In genomic region chr4:140049024-140049923, GRCh38 we compare ENCODE assay signal across 8 cellular contexts.
DNase-seq lines count a peak whose midpoint lies in the region; ATAC-seq, FAIRE-seq and TF ChIP-seq lines count a peak whose summit lies in the region.

No MANE protein-coding gene starts in this region.

- no peak overlapping the region for H3K23ac ChIP-seq in H1 (ENCODE audit: insufficient read length)

- H3K9me3 ChIP-seq in CD8-positive, alpha-beta T cell (ENCODE audit: low read length) = no peaks in the 10 kb centered on the region
- H3K9me3 ChIP-seq in H1 (ENCODE audit: insufficient read depth in 2 of 2, low read depth in 1 of 2, low read length in 1 of 2) = no peaks in the 10 kb centered on the region

- peak; percentile 30 to 36 for TF ChIP-seq RAD21 in H1 (IDR thresholded peaks at IDR 0.05 in 1 of 2, conservative IDR thresholded peaks at IDR 0.05 in 1 of 2; ENCODE audit: low read depth in 2 of 2, low read length in 2 of 2)

- peak overlapping the region; percentile 66 for H3K18ac ChIP-seq in H1 (ENCODE audit: extremely low read depth, low read length)

- H3K14ac ChIP-seq in H1 (ENCODE audit: insufficient read length) = no peak overlapping the region

- H3K27me3 Mint-ChIP-seq in CD8-positive, alpha-beta T cell (ENCODE audit: low read depth) = no peaks in the 10 kb centered on the region
- peaks cover 32% of the 10 kb centered on the region for H3K27me3 Mint-ChIP-seq in activated CD4-positive, alpha-beta memory T cell treated with anti-CD3 and anti-CD28 coated beads for 36 hours

- H3K27me3 ChIP-seq in CD8-positive, alpha-beta T cell (ENCODE audit: insufficient read depth, low read length) = no peaks in the 10 kb centered on the region
- no peaks in the 10 kb centered on the region for H3K27me3 ChIP-seq in H1 (replicated peaks in 1 of 4; ENCODE audit: control insufficient read depth in 3 of 4, extremely low read depth in 1 of 4, insufficient read depth in 3 of 4, low read length in 3 of 4)

- no peak for TF ChIP-seq CTCF in CD8-positive, alpha-beta T cell (IDR thresholded peaks at IDR 0.05)
- TF ChIP-seq CTCF in H1 (IDR thresholded peaks at IDR 0.05; ENCODE audit: control extremely low read depth in 1 of 3, insufficient read depth in 1 of 3, low read depth in 1 of 3, low read length in 3 of 3) = peak in 2 of 3 experiments; percentile 15 to 22; a peak in 2 of 4 replicates

- DNase-seq in CD8-positive, alpha-beta T cell = peak; percentile 8 to 71 (median 56)
- DNase-seq in NCI-H345 treated with DMSO at 0.1 percent for 48 hours (lab: John Stamatoyannopoulos, UW; ENCODE audit: unreplicated experiment) = peak; percentile 84
- DNase-seq in activated CD4-positive, alpha-beta memory T cell treated with anti-CD3 and anti-CD28 coated beads for 36 hours = peak; percentile 62
- peak in 1 of 2 experiments; percentile 55 for DNase-seq in H1 (ENCODE audit: low read depth in 1 of 2, low spot score in 2 of 2)
- DNase-seq in lung microvascular endothelial cell (ENCODE audit: low read depth in 2 of 2) = peak; percentile 84 to 85
- DNase-seq in stimulated activated effector memory CD8-positive, alpha-beta T cell treated with anti-CD3 and anti-CD28 coated beads, Interleukin-12 subunit alpha, Interleukin-12 subunit beta, amount 100 ng/mL, for 72 hours (ENCODE audit: low spot score in 2 of 2) = no peak

- H3K79me2 ChIP-seq in H1 (ENCODE audit: control insufficient read depth in 1 of 2, insufficient read depth in 2 of 2, low read length in 2 of 2) = no peaks in the 10 kb centered on the region

- peak overlapping the region; percentile 87 for H3K27ac Mint-ChIP-seq in CD8-positive, alpha-beta T cell
- no peak overlapping the region for H3K27ac Mint-ChIP-seq in activated CD4-positive, alpha-beta memory T cell treated with anti-CD3 and anti-CD28 coated beads for 36 hours
- H3K27ac Mint-ChIP-seq in stimulated activated effector memory CD8-positive, alpha-beta T cell treated with anti-CD3 and anti-CD28 coated beads, Interleukin-12 subunit alpha, Interleukin-12 subunit beta, amount 100 ng/mL, for 72 hours = peak overlapping the region; percentile 33

- no peaks in the 10 kb centered on the region for H3K9me3 Mint-ChIP-seq in CD8-positive, alpha-beta T cell
- no peaks in the 10 kb centered on the region for H3K9me3 Mint-ChIP-seq in activated CD4-positive, alpha-beta memory T cell treated with anti-CD3 and anti-CD28 coated beads for 36 hours
- H3K9me3 Mint-ChIP-seq in stimulated activated effector memory CD8-positive, alpha-beta T cell treated with anti-CD3 and anti-CD28 coated beads, Interleukin-12 subunit alpha, Interleukin-12 subunit beta, amount 100 ng/mL, for 72 hours = no peaks in the 10 kb centered on the region

- TF ChIP-seq EP300 in H1 (IDR thresholded peaks at IDR 0.05; ENCODE audit: borderline replicate concordance in 1 of 2, low read depth in 2 of 2, low read length in 2 of 2) = no peak

- H3K4ac ChIP-seq in H1 (replicated peaks; ENCODE audit: insufficient read length, low read depth, low read length) = no peak overlapping the region

- peak; percentile 95 for ATAC-seq in CD8-positive, alpha-beta T cell
- ATAC-seq in HG02759 (IDR thresholded peaks at IDR 0.05; ENCODE audit: unreplicated experiment) (peak; percentile 53), GM19351 (IDR thresholded peaks at IDR 0.05; ENCODE audit: unreplicated experiment) (no peak)
- ATAC-seq in stimulated activated effector memory CD8-positive, alpha-beta T cell treated with anti-CD3 and anti-CD28 coated beads, Interleukin-12 subunit alpha, Interleukin-12 subunit beta, amount 100 ng/mL, for 72 hours = peak; percentile 92

- CTCF ChIA-PET in CD8-positive, alpha-beta T cell (lab: Charles Lee) = interaction anchor here (0.7 to 1.3 kb wide), 6 partner anchors 16 to 204 kb away, joined by 3 to 5 read pairs (median 4); no protein-coding TSS in a partner anchor
- CTCF ChIA-PET in activated CD4-positive, alpha-beta memory T cell treated with anti-CD3 and anti-CD28 coated beads for 36 hours (lab: Charles Lee) = interaction anchor here (0.8 to 1.9 kb wide), 7 partner anchors 21 to 204 kb away, joined by 3 to 7 read pairs (median 3); no protein-coding TSS in a partner anchor
- CTCF ChIA-PET in H1 (lab: Charles Lee; ENCODE audit: partially characterized antibody) = interaction anchor here (0.5 to 4.6 kb wide), 40 partner anchors 8 to 392 kb away, joined by 3 to 42 read pairs (median 3); partner anchors contain the start of gene MGST2

- peak overlapping the region; percentile 6 for H2BK120ac ChIP-seq in H1 (replicated peaks; ENCODE audit: low read depth, low read length)

- H3K4me3 Mint-ChIP-seq in CD8-positive, alpha-beta T cell = peak overlapping the region; percentile 81
- peak overlapping the region; percentile 57 for H3K4me3 Mint-ChIP-seq in activated CD4-positive, alpha-beta memory T cell treated with anti-CD3 and anti-CD28 coated beads for 36 hours
- H3K4me3 Mint-ChIP-seq in stimulated activated effector memory CD8-positive, alpha-beta T cell treated with anti-CD3 and anti-CD28 coated beads, Interleukin-12 subunit alpha, Interleukin-12 subunit beta, amount 100 ng/mL, for 72 hours = peak overlapping the region; percentile 70

- H4K20me1 ChIP-seq in H1 (replicated peaks in 1 of 2; ENCODE audit: control insufficient read depth in 1 of 2, insufficient read depth in 2 of 2, low read length in 2 of 2) = no peaks in the 10 kb centered on the region

- peak overlapping the region; percentile 55 for H3K27ac ChIP-seq in CD8-positive, alpha-beta T cell (ENCODE audit: low read depth, low read length)
- peak overlapping the region; percentile 40; the same call in 1 of the 2 replicates for H3K27ac ChIP-seq in H1 (ENCODE audit: low read depth, low read length)

- no peaks in the 10 kb centered on the region for H3K79me1 ChIP-seq in H1 (ENCODE audit: low read depth, low read length)

- intact Hi-C loops in CD8-positive, alpha-beta T cell (cut with DNase I, micrococcal nuclease) = loop anchor here in 1 of 2 experiments (1.0 to 2.0 kb wide), 6 partner anchors 23 to 204 kb away; no protein-coding TSS in a partner anchor
- intact Hi-C loops in activated CD4-positive, alpha-beta memory T cell treated with anti-CD3 and anti-CD28 coated beads for 36 hours (cut with micrococcal nuclease) = loop anchor here (2.0 kb wide), 2 partner anchors 22 to 102 kb away; no protein-coding TSS in a partner anchor

- H3K4me1 Mint-ChIP-seq in CD8-positive, alpha-beta T cell (ENCODE audit: low read depth) = peaks cover 49% of the 10 kb centered on the region
- peaks cover 24% of the 10 kb centered on the region for H3K4me1 Mint-ChIP-seq in activated CD4-positive, alpha-beta memory T cell treated with anti-CD3 and anti-CD28 coated beads for 36 hours (ENCODE audit: low read depth)
- peaks cover 27% of the 10 kb centered on the region for H3K4me1 Mint-ChIP-seq in stimulated activated effector memory CD8-positive, alpha-beta T cell treated with anti-CD3 and anti-CD28 coated beads, Interleukin-12 subunit alpha, Interleukin-12 subunit beta, amount 100 ng/mL, for 72 hours

- 13% methylated on average over 14 of the region's 14 CpGs; no CpG with 5 or more reads in 1 of the 2 experiments for WGBS in H1 (ENCODE audit: extremely low coverage in 1 of 2, insufficient coverage in 1 of 2, insufficient read length in 1 of 2, insufficient replicate concordance in 2 of 2, low coverage in 1 of 2, low lambda C conversion rate in 2 of 2, missing lambda C conversion rate in 1 of 2), 2 experiments

- H4K91ac ChIP-seq in H1 (replicated peaks; ENCODE audit: insufficient read length, low read length) = peak overlapping the region; percentile 4

- H2BK5ac ChIP-seq in H1 (ENCODE audit: low read depth, low read length) = peak overlapping the region; percentile 79

- FAIRE-seq in H1 (lab: Jason Lieb, UNC) = peak; percentile 58

- peak overlapping the region; percentile 55 for H3K4me3 ChIP-seq in CD8-positive, alpha-beta T cell (ENCODE audit: low read depth, low read length)
- H3K4me3 ChIP-seq in H1 (ENCODE audit: extremely low read depth in 1 of 4, insufficient read depth in 2 of 4, low read depth in 3 of 4, low read length in 4 of 4) = peak overlapping the region; percentile 12 to 45 (median 23); a peak in 7 of 8 replicates

- H2BK20ac ChIP-seq in H1 (ENCODE audit: low read length) = peak overlapping the region; percentile 91

- peak overlapping the region in 3 of 4 experiments; percentile 45 to 52 (median 47); a peak in 5 of 7 replicates for H3K9ac ChIP-seq in H1 (replicated peaks in 1 of 4; ENCODE audit: extremely low read depth in 1 of 4, low read depth in 3 of 4, low read length in 3 of 4)

- H3K4me2 ChIP-seq in H1 (ENCODE audit: insufficient read depth in 1 of 2, low read depth in 2 of 2, low read length in 2 of 2) = peak overlapping the region; percentile 53 to 62

- H2AFZ ChIP-seq in H1 (ENCODE audit: low read length) = peak overlapping the region; percentile 15; the same call in 1 of the 2 replicates

- no peak overlapping the region for H4K8ac ChIP-seq in H1 (ENCODE audit: extremely low read depth, insufficient read depth, low read length)

- no peak overlapping the region for H2BK15ac ChIP-seq in H1 (ENCODE audit: low read length)

- H3K23me2 ChIP-seq in H1 (ENCODE audit: low read depth, low read length) = no peaks in the 10 kb centered on the region; the same call in 1 of the 2 replicates

- no peak overlapping the region for H2AK5ac ChIP-seq in H1 (ENCODE audit: low read depth, low read length)

- peak overlapping the region; percentile 1 for H3K56ac ChIP-seq in H1 (replicated peaks; ENCODE audit: insufficient read length, low read depth, low read length)

- no peaks in the 10 kb centered on the region for H3K36me3 ChIP-seq in CD8-positive, alpha-beta T cell (ENCODE audit: insufficient read depth, low read length)
- H3K36me3 ChIP-seq in H1 (ENCODE audit: control insufficient read depth in 2 of 4, insufficient read depth in 4 of 4, low read length in 3 of 4) = no peaks in the 10 kb centered on the region

- H3K4me1 ChIP-seq in CD8-positive, alpha-beta T cell (ENCODE audit: insufficient read depth, low read length) = peaks cover 35% of the 10 kb centered on the region
- peaks cover 11 to 37% (median 12%) of the 10 kb centered on the region in 4 experiments for H3K4me1 ChIP-seq in H1 (replicated peaks in 1 of 4; ENCODE audit: control insufficient read depth in 3 of 4, insufficient read depth in 4 of 4, low read length in 3 of 4)

- H4K5ac ChIP-seq in H1 (ENCODE audit: insufficient read length, low read depth, low read length) = peak overlapping the region; percentile 20

- no peaks in the 10 kb centered on the region for H3K36me3 Mint-ChIP-seq in CD8-positive, alpha-beta T cell
- H3K36me3 Mint-ChIP-seq in activated CD4-positive, alpha-beta memory T cell treated with anti-CD3 and anti-CD28 coated beads for 36 hours = no peaks in the 10 kb centered on the region
- no peaks in the 10 kb centered on the region for H3K36me3 Mint-ChIP-seq in stimulated activated effector memory CD8-positive, alpha-beta T cell treated with anti-CD3 and anti-CD28 coated beads, Interleukin-12 subunit alpha, Interleukin-12 subunit beta, amount 100 ng/mL, for 72 hours

- TF ChIP-seq POLR2A in H1 (IDR thresholded peaks at IDR 0.05; ENCODE audit: control extremely low read depth in 1 of 2, low read depth in 2 of 2, low read length in 2 of 2) = peak in 1 of 2 experiments; percentile 26; a peak in 1 of 3 replicates

- POLR2A ChIA-PET in CD8-positive, alpha-beta T cell (lab: Charles Lee) = interaction anchor here (0.9 to 1.5 kb wide), 3 partner anchors 23 to 103 kb away, joined by 3 to 9 read pairs (median 4); partner anchors contain the start of gene MAML3
- POLR2A ChIA-PET in activated CD4-positive, alpha-beta memory T cell treated with anti-CD3 and anti-CD28 coated beads for 36 hours (lab: Charles Lee) = no interaction called here
- POLR2A ChIA-PET in H1 (lab: Charles Lee; ENCODE audit: partially characterized antibody) = interaction anchor here (0.7 to 4.0 kb wide), 11 partner anchors 16 to 200 kb away, joined by 3 to 17 read pairs (median 4); no protein-coding TSS in a partner anchor

- peak overlapping the region; percentile 32; the same call in 1 of the 2 replicates for H2BK12ac ChIP-seq in H1 (ENCODE audit: low read depth, low read length)

Comparison
In these comparisons a context has a peak if more than half of its experiments do, and no peak if none do; other contexts are left out.
1. DNase-seq: peak in CD8-positive, alpha-beta T cell (7 of 7), NCI-H345 treated with DMSO at 0.1 percent for 48 hours (single experiment), activated CD4-positive, alpha-beta memory T cell treated with anti-CD3 and anti-CD28 coated beads for 36 hours (single experiment) and lung microvascular endothelial cell (2 of 2); none in stimulated activated effector memory CD8-positive, alpha-beta T cell treated with anti-CD3 and anti-CD28 coated beads, Interleukin-12 subunit alpha, Interleukin-12 subunit beta, amount 100 ng/mL, for 72 hours (0 of 2).
2. Peak in every context shown above with its lines, with median percentiles within 50 percentile points of each other: H3K4me3 Mint-ChIP-seq.